Comparison of ENCODE assay signal across 9 cellular contexts in genomic region chr17:17820046-17820445, GRCh38. TPM values are rescaled to one million over a fixed set of nuclear protein-coding genes. Genes with fewer than 3 reads are reported as not detected.
DNase-seq lines count a peak whose midpoint lies in the region; ATAC-seq, FAIRE-seq and TF ChIP-seq lines count a peak whose summit lies in the region.
"Had no signal": no experiment of that assay in that cellular context is flagged by ENCODE, and none has a peak within 500 bp of the region (broad histone marks: within the 10 kb centered on the region; RNA-seq: fewer than 3 reads in every experiment).

No MANE protein-coding gene starts in this region.

- intact Hi-C loops in posterior vena cava (cut with DNase I) = no loop called here

- DNase-seq in activated T-cell treated with anti-CD3 and anti-CD28 coated beads, Interleukin-2, amount 50 U/mL, for 72 hours = no peak
- DNase-seq in activated T-cell treated with anti-CD3 and anti-CD28 coated beads, Interleukin-2, amount 50 U/mL, for 48 hours = no peak
- DNase-seq in T-helper 17 cell (no peak), H1 (ENCODE audit: low read depth in 1 of 2, low spot score in 2 of 2) (no peak), substantia nigra (lab: John Stamatoyannopoulos, UW) (no peak), posterior vena cava (ENCODE audit: low spot score) (no peak), ecto neural progenitor cell (ENCODE audit: low spot score) (no peak), GM19240 (ENCODE audit: insufficient read length, low spot score) (no peak)

- no peak overlapping the region for H3K23ac ChIP-seq in H1 (ENCODE audit: insufficient read length)

- peaks cover 18 to 46% (median 30%) of the 10 kb centered on the region in 4 experiments; a peak in 7 of 8 replicates for H3K36me3 ChIP-seq in H1 (ENCODE audit: control insufficient read depth in 2 of 4, insufficient read depth in 4 of 4, low read length in 3 of 4)

- H3K27ac ChIP-seq in H1 (ENCODE audit: low read depth, low read length) (no peak overlapping the region), substantia nigra (ENCODE audit: low read depth, low read length, poor library complexity, severe bottlenecking) (peak overlapping the region; percentile 93)

- H4K20me1 ChIP-seq in H1 (replicated peaks in 1 of 2; ENCODE audit: control insufficient read depth in 1 of 2, insufficient read depth in 2 of 2, low read length in 2 of 2) = peaks cover 36 to 62% of the 10 kb centered on the region in 2 experiments

- CTCF ChIA-PET in H1 (lab: Charles Lee; ENCODE audit: partially characterized antibody) = interaction anchor here (0.7 to 18.1 kb wide), 13 partner anchors 8 to 150 kb away, joined by 3 to 375 read pairs (median 4); partner anchors contain the start of gene SREBF1

- no peak overlapping the region for H3K4me3 ChIP-seq in H1 (ENCODE audit: extremely low read depth in 1 of 4, insufficient read depth in 2 of 4, low read depth in 3 of 4, low read length in 4 of 4)

- 93% methylated on average over 9 of the region's 10 CpGs; no CpG with 5 or more reads in 1 of the 2 experiments for WGBS in H1 (ENCODE audit: extremely low coverage in 1 of 2, insufficient coverage in 1 of 2, insufficient read length in 1 of 2, insufficient replicate concordance in 2 of 2, low coverage in 1 of 2, low lambda C conversion rate in 2 of 2, missing lambda C conversion rate in 1 of 2), 2 experiments

- POLR2A ChIA-PET in H1 (lab: Charles Lee; ENCODE audit: partially characterized antibody) = interaction anchor here (1.0 to 24.7 kb wide), 4 partner anchors 10 to 22 kb away, joined by 3 to 532 read pairs (median 8); partner anchors contain the start of gene SREBF1

- H2AFZ ChIP-seq in H1 (ENCODE audit: low read length) = no peak overlapping the region

- 0 out of 2 replicates have a peak overlapping the region, but pooled peaks have one; percentile 27 for H2BK12ac ChIP-seq in H1 (ENCODE audit: low read depth, low read length)

- H3K4ac ChIP-seq in H1 (replicated peaks; ENCODE audit: insufficient read length, low read depth, low read length) = no peak overlapping the region

- H3K14ac ChIP-seq in H1 (ENCODE audit: insufficient read length) = no peak overlapping the region

- no peak for TF ChIP-seq POLR2A in H1 (IDR thresholded peaks at IDR 0.05; ENCODE audit: control extremely low read depth in 1 of 2, low read depth in 2 of 2, low read length in 2 of 2)

- 0 out of 2 replicates have a peak overlapping the region, but pooled peaks have one; percentile 31 for H2BK15ac ChIP-seq in H1 (ENCODE audit: low read length)

- H3K9ac ChIP-seq in H1 (replicated peaks in 1 of 4; ENCODE audit: extremely low read depth in 1 of 4, low read depth in 3 of 4, low read length in 3 of 4) = no peak overlapping the region

- H3K79me2 ChIP-seq in H1 (ENCODE audit: control insufficient read depth in 1 of 2, insufficient read depth in 2 of 2, low read length in 2 of 2) = peaks cover 4 to 34% of the 10 kb centered on the region in 2 experiments; a peak in 3 of 4 replicates

- ATAC-seq in activated T-cell treated with anti-CD3 and anti-CD28 coated beads, Interleukin-2, amount 50 U/mL, for 72 hours (replicated peaks in 1 of 2) = peak in 1 of 2 donors; percentile 0
- ATAC-seq in T-helper 17 cell = no peak

- H4K5ac ChIP-seq in H1 (ENCODE audit: insufficient read length, low read depth, low read length) = no peak overlapping the region

- peaks cover 12 to 34% (median 26%) of the 10 kb centered on the region in 4 experiments for H3K4me1 ChIP-seq in H1 (replicated peaks in 1 of 4; ENCODE audit: control insufficient read depth in 3 of 4, insufficient read depth in 4 of 4, low read length in 3 of 4)

- no peaks in the 10 kb centered on the region; a peak in 1 of 7 replicates for H3K27me3 ChIP-seq in H1 (replicated peaks in 1 of 4; ENCODE audit: control insufficient read depth in 3 of 4, extremely low read depth in 1 of 4, insufficient read depth in 3 of 4, low read length in 3 of 4)
- H3K27me3 ChIP-seq: tibial nerve had no signal

- H2AK5ac ChIP-seq in H1 (ENCODE audit: low read depth, low read length) = 0 out of 2 replicates have a peak overlapping the region, but pooled peaks have one; percentile 28

- TF ChIP-seq RAD21 in H1 (IDR thresholded peaks at IDR 0.05 in 1 of 2, conservative IDR thresholded peaks at IDR 0.05 in 1 of 2; ENCODE audit: low read depth in 2 of 2, low read length in 2 of 2) = no peak

- no peak for TF ChIP-seq CTCF in H1 (IDR thresholded peaks at IDR 0.05; ENCODE audit: control extremely low read depth in 1 of 3, insufficient read depth in 1 of 3, low read depth in 1 of 3, low read length in 3 of 3)

- peak overlapping the region; percentile 76 to 84 for H3K4me3 Mint-ChIP-seq in activated T-cell treated with anti-CD3 and anti-CD28 coated beads, Interleukin-2, amount 50 U/mL, for 72 hours
- peak overlapping the region; percentile 60 for H3K4me3 Mint-ChIP-seq in T-helper 17 cell

- H3K18ac ChIP-seq in H1 (ENCODE audit: extremely low read depth, low read length) = peak overlapping the region; percentile 4; the same call in 1 of the 2 replicates

- peak overlapping the region; percentile 28; the same call in 1 of the 2 replicates for H4K8ac ChIP-seq in H1 (ENCODE audit: extremely low read depth, insufficient read depth, low read length)

- H4K91ac ChIP-seq in H1 (replicated peaks; ENCODE audit: insufficient read length, low read length) = no peak overlapping the region

- FAIRE-seq in H1 (lab: Jason Lieb, UNC) = no peak

- H3K23me2 ChIP-seq in H1 (ENCODE audit: low read depth, low read length) = peaks cover 5% of the 10 kb centered on the region

- H3K27ac Mint-ChIP-seq in activated T-cell treated with anti-CD3 and anti-CD28 coated beads, Interleukin-2, amount 50 U/mL, for 72 hours = peak overlapping the region; percentile 51
- H3K27ac Mint-ChIP-seq in T-helper 17 cell = peak overlapping the region; percentile 89

- no peaks in the 10 kb centered on the region for H3K9me3 Mint-ChIP-seq in activated T-cell treated with anti-CD3 and anti-CD28 coated beads, Interleukin-2, amount 50 U/mL, for 72 hours

- peaks cover 31% of the 10 kb centered on the region for H3K79me1 ChIP-seq in H1 (ENCODE audit: low read depth, low read length)

- H3K36me3 Mint-ChIP-seq in activated T-cell treated with anti-CD3 and anti-CD28 coated beads, Interleukin-2, amount 50 U/mL, for 72 hours (ENCODE audit: insufficient read depth in 2 of 2) = peaks cover 14 to 25% of the 10 kb centered on the region in 2 donors
- peaks cover 4% of the 10 kb centered on the region for H3K36me3 Mint-ChIP-seq in T-helper 17 cell (ENCODE audit: low read depth)

- no peaks in the 10 kb centered on the region for H3K9me3 ChIP-seq in T-helper 17 cell (ENCODE audit: control insufficient read depth, low read length, poor library complexity, severe bottlenecking)
- no peaks in the 10 kb centered on the region for H3K9me3 ChIP-seq in H1 (ENCODE audit: insufficient read depth in 2 of 2, low read depth in 1 of 2, low read length in 1 of 2)
- H3K9me3 ChIP-seq: tibial nerve had no signal

- no peak for TF ChIP-seq EP300 in H1 (IDR thresholded peaks at IDR 0.05; ENCODE audit: borderline replicate concordance in 1 of 2, low read depth in 2 of 2, low read length in 2 of 2)

- peaks cover 63% of the 10 kb centered on the region for H3K4me1 Mint-ChIP-seq in activated T-cell treated with anti-CD3 and anti-CD28 coated beads, Interleukin-2, amount 50 U/mL, for 72 hours (ENCODE audit: low read depth)
- H3K4me1 Mint-ChIP-seq in T-helper 17 cell = peaks cover 39% of the 10 kb centered on the region

- no peak overlapping the region for H2BK120ac ChIP-seq in H1 (replicated peaks; ENCODE audit: low read depth, low read length)

- no peaks in the 10 kb centered on the region for H3K27me3 Mint-ChIP-seq in activated T-cell treated with anti-CD3 and anti-CD28 coated beads, Interleukin-2, amount 50 U/mL, for 72 hours (ENCODE audit: low read depth)
- H3K27me3 Mint-ChIP-seq in T-helper 17 cell = no peaks in the 10 kb centered on the region

- no peak overlapping the region for H3K56ac ChIP-seq in H1 (replicated peaks; ENCODE audit: insufficient read length, low read depth, low read length)

- no peak overlapping the region for H3K4me2 ChIP-seq in H1 (ENCODE audit: insufficient read depth in 1 of 2, low read depth in 2 of 2, low read length in 2 of 2)

- no peak overlapping the region for H2BK20ac ChIP-seq in H1 (ENCODE audit: low read length)

- H2BK5ac ChIP-seq in H1 (ENCODE audit: low read depth, low read length) = no peak overlapping the region

TF ChIP-seq in H1, 55 proteins besides CTCF, POLR2A, EP300 and RAD21 (continues in another document):
- TF ChIP-seq CHD2 (IDR thresholded peaks at IDR 0.05; ENCODE audit: low read length) = no peak
- TF ChIP-seq CEBPB (IDR thresholded peaks at IDR 0.05; ENCODE audit: low read depth, low read length) = no peak
- TF ChIP-seq TEAD4 (IDR thresholded peaks at IDR 0.05; ENCODE audit: low read depth, low read length) = no peak
- no peak for TF ChIP-seq CREB1 (IDR thresholded peaks at IDR 0.05)
- no peak for TF ChIP-seq SAP30 (IDR thresholded peaks at IDR 0.05; ENCODE audit: insufficient read depth, insufficient replicate concordance, low read length)
- no peak for TF ChIP-seq JUN (IDR thresholded peaks at IDR 0.05; ENCODE audit: low read depth, low read length)
- TF ChIP-seq NRF1 (IDR thresholded peaks at IDR 0.05; ENCODE audit: low read depth, low read length) = no peak
- no peak for TF ChIP-seq KDM5A (IDR thresholded peaks at IDR 0.05; ENCODE audit: low read length)
- no peak for TF ChIP-seq TAF1 (IDR thresholded peaks at IDR 0.05; ENCODE audit: low read depth, low read length)
- TF ChIP-seq MAFK (IDR thresholded peaks at IDR 0.05; ENCODE audit: low read depth, low read length) = no peak
- TF ChIP-seq SP4 (IDR thresholded peaks at IDR 0.05; ENCODE audit: low read length) = no peak
- no peak for TF ChIP-seq TAF7 (optimal IDR thresholded peaks at IDR 0.05; ENCODE audit: borderline replicate concordance, low read depth, low read length)
- TF ChIP-seq CBX5 (IDR thresholded peaks at IDR 0.05; ENCODE audit: low read depth, low read length) = no peak
- TF ChIP-seq BACH1 (IDR thresholded peaks at IDR 0.05; ENCODE audit: low read length) = no peak
- TF ChIP-seq BRCA1 (IDR thresholded peaks at IDR 0.05; ENCODE audit: low read depth, low read length) = no peak

RNA-seq across cellular contexts. Expression of gene SREBF1, which starts 16.7 kb away (rescaled TPM):
- 100 to 1,000 TPM; 192 to 209 TPM for total RNA-seq in activated T-cell treated with anti-CD3 and anti-CD28 coated beads, Interleukin-2, amount 50 U/mL, for 72 hours
- total RNA-seq in T-helper 17 cell (100 to 1,000 TPM; 198 to 241 TPM), posterior vena cava (10 to 100 TPM; 29.3 to 62.7 TPM)
- total RNA-seq in H1 (2021; fragmentation: NEBNext Ultra II Directional; extraction: Animal tissue kit (Norgen Biotek cat#: 25700)) = 69.9 and 70.8 TPM in 2 replicates
- polyA plus RNA-seq in H1 (2011; rRNA removed) = 28.6 and 64.6 TPM in 2 replicates
- 34.1 TPM for polyA plus RNA-seq in H1 (2011; cell fraction: cytosol; rRNA removed)
- polyA plus RNA-seq in H1 (2011; cell fraction: nucleus; rRNA removed) = 270 TPM
- 45.2 to 64.7 TPM (median 53.7 TPM) in 4 replicates for polyA plus RNA-seq in H1 (2012, experiment 1 of 2)
- polyA plus RNA-seq in H1 (2012, experiment 2 of 2) = 36.4 TPM
- polyA plus RNA-seq in H1 (2013, experiment 1 of 2) = 88.4 TPM
- 76.5 TPM for polyA plus RNA-seq in H1 (2013, experiment 2 of 2)
- 21.0 and 35.5 TPM in 2 replicates for polyA minus RNA-seq in H1 (2011; rRNA and poly(A)+ RNA removed)
- 60.1 TPM for polyA minus RNA-seq in H1 (2011; cell fraction: cytosol; rRNA and poly(A)+ RNA removed)
- polyA minus RNA-seq in H1 (2011; cell fraction: nucleus; rRNA and poly(A)+ RNA removed) = 90.1 TPM
